ENCODE assay signal across 21 cellular contexts in the genomic region with DNA sequence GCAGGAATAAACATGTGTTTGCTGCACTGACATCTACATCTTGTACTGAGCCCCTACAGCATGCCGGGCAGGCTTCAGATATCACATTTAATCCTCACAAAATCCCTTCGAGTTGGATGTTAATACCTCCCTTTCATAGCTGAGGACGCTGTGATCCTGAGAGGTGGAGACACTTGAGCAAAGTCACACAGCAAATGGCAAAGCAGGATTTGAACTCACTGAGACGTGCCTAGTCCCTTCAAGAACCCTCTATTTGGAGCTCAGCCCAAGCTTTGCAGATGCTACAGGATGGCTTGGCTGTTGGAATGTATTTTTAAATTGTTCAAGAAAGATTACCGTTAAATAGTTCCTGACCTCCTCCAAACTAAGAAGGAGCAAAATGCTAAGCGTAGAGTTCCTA.
"Had no signal": no experiment of that assay in that cellular context is flagged by ENCODE, and none has a peak within 500 bp of the region (broad histone marks: within the 10 kb centered on the region; RNA-seq: fewer than 3 reads in every experiment).

No MANE protein-coding gene starts in this region.

- DNase-seq: KBM-7, MV-4-11, NCI-H1048, NCI-H1105, NCI-H1417, NCI-H1436 treated with DMSO at 0.1 percent for 48 hours, NCI-H1694, NCI-H187 treated with DMSO at 0.1 percent for 48 hours, NCI-H2029 treated with DMSO at 0.1 percent for 48 hours, NCI-H2171 treated with DMSO at 0.1 percent for 48 hours, NCI-H345, NCI-H446 treated with DMSO at 0.1 percent for 48 hours, NCI-H510A treated with DMSO at 0.1 percent for 48 hours, NCI-H526, PC-9, Peyer's patch, SHP77 treated with DMSO at 0.1 percent for 48 hours, SJCRH30 had no signal

- H3K4me3 ChIP-seq: PC-9, Peyer's patch, SJCRH30 had no signal

- H3K9me3 ChIP-seq: Peyer's patch, SJCRH30 had no signal

- H3K27ac ChIP-seq: HL-60, Peyer's patch, SJCRH30 had no signal

- H3K4me1 ChIP-seq: Peyer's patch had no signal

- H3K27me3 ChIP-seq: Peyer's patch had no signal

- H3K36me3 ChIP-seq: Peyer's patch, SJCRH30 had no signal

- ATAC-seq: Right ventricle myocardium inferior, SK-N-SH treated with all-trans-retinoic acid at 6 μM for 48 hours had no signal

- H2AFZ ChIP-seq: PC-9 had no signal
